In the genomic region with DNA sequence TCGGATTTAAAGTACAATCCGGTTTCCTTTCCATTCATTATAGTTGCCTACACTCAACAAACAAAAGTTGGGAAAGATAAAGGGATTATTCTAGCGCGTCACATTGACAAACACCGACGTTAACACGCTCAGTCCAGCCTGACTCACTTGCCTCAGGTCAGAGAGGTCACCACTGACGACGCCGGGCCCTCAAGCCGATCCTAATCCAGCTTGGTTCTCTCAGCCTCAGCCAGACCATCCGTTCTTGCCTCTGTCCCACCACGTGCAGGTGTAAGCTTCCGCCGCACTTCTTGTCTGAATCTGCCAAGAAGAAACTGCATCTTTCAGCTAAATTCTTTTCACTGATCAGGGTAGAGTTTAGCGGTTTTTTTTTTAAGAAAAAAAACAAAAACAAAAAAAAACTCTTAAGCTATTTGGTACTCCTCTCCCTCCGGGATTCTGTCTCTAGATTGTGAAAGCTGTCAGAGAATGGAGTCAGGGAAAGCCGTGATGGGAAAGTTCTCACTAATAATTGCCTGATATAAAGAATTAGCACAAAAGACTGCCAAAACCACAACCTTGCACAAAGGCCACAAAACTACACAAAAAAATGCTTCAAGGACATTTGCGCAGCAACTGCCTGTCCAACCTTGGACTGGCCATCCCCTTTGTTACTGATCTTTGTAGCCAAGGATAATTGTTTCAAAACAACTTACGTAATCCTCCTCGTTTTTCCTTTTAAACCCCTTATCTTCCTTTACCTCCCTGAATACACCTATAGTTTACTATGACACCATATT, we compare ENCODE assay signal across 8 cellular contexts. TPM values are rescaled to one million over a fixed set of nuclear protein-coding genes. Genes with fewer than 3 reads are reported as not detected.
A peak's percentile ranks its signal among the peaks of the same experiment; 100 is the strongest.
DNase-seq lines count a peak whose midpoint lies in the region; ATAC-seq and TF ChIP-seq lines count a peak whose summit lies in the region.

No MANE protein-coding gene starts in this region.

- intact Hi-C loops in CD8-positive, alpha-beta T cell (cut with DNase I, micrococcal nuclease): loop anchor here (1.0 to 2.0 kb wide), 2 partner anchors 26 to 71 kb away; partner anchors contain the start of genes DYNLT2 (in 1 of the 2) and ERMARD (in 1 of the 2)

- no peaks in the 10 kb centered on the region for H3K36me3 ChIP-seq in CD8-positive, alpha-beta T cell (ENCODE audit: insufficient read depth, low read length)
- H3K36me3 ChIP-seq in KOPT-K1 (ENCODE audit: insufficient read depth, low read length) (peaks cover 1% of the 10 kb centered on the region; the same call in 1 of the 2 replicates), gastroesophageal sphincter (no peaks in the 10 kb centered on the region), neural progenitor cell (no peaks in the 10 kb centered on the region)

- H3K4me1 ChIP-seq in CD8-positive, alpha-beta T cell (ENCODE audit: insufficient read depth, low read length): peaks cover 18% of the 10 kb centered on the region
- H3K4me1 ChIP-seq in gastroesophageal sphincter (peaks cover 4 to 35% (median 9%) of the 10 kb centered on the region in 3 donors), neural progenitor cell (peaks cover 31% of the 10 kb centered on the region)

- POLR2A ChIA-PET in CD8-positive, alpha-beta T cell (lab: Charles Lee): interaction anchor here (0.8 to 11.2 kb wide), 8 partner anchors 16 to 828 kb away, joined by 3 to 122 read pairs (median 6); partner anchors contain the start of genes C6orf120, DYNLT2, ERMARD and PSMB1

- H3K9me3 ChIP-seq in CD8-positive, alpha-beta T cell (ENCODE audit: low read length): no peaks in the 10 kb centered on the region
- H3K9me3 ChIP-seq in KOPT-K1 (ENCODE audit: insufficient read depth, low read length, poor library complexity, severe bottlenecking): no peaks in the 10 kb centered on the region
- no peaks in the 10 kb centered on the region for H3K9me3 ChIP-seq in gastroesophageal sphincter
- no peaks in the 10 kb centered on the region for H3K9me3 ChIP-seq in neural progenitor cell (ENCODE audit: low read depth)

- TF ChIP-seq POLR2A in gastroesophageal sphincter (IDR thresholded peaks at IDR 0.05): no peak

- no peaks in the 10 kb centered on the region for H3K9me3 Mint-ChIP-seq in CD8-positive, alpha-beta T cell
- no peaks in the 10 kb centered on the region for H3K9me3 Mint-ChIP-seq in activated T-cell treated with anti-CD3 and anti-CD28 coated beads, Interleukin-2, amount 50 U/mL, for 24 hours
- H3K9me3 Mint-ChIP-seq in neural progenitor cell: peaks cover 2% of the 10 kb centered on the region

- peak overlapping the region; percentile 88 for H3K4me3 Mint-ChIP-seq in CD8-positive, alpha-beta T cell
- peak overlapping the region; percentile 84 for H3K4me3 Mint-ChIP-seq in activated T-cell treated with anti-CD3 and anti-CD28 coated beads, Interleukin-2, amount 50 U/mL, for 24 hours
- H3K4me3 Mint-ChIP-seq in neural progenitor cell: peak overlapping the region; percentile 91

- H3K27ac ChIP-seq in CD8-positive, alpha-beta T cell (ENCODE audit: low read depth, low read length): peak overlapping the region; percentile 45
- peak overlapping the region; percentile 35 for H3K27ac ChIP-seq in KOPT-K1 (ENCODE audit: low read depth, low read length, poor library complexity, severe bottlenecking)
- H3K27ac ChIP-seq in gastroesophageal sphincter: peak overlapping the region; percentile 72 to 99 (median 98)
- H3K27ac ChIP-seq in neural progenitor cell: peak overlapping the region; percentile 98

- DNase-seq in CD8-positive, alpha-beta T cell: peak in 2 of 7 experiments; percentile 6 to 41
- DNase-seq in activated T-cell treated with anti-CD3 and anti-CD28 coated beads, Interleukin-2, amount 50 U/mL, for 24 hours: peak; percentile 56
- DNase-seq in neural progenitor cell (ENCODE audit: low spot score): peak; percentile 92
- no peak for DNase-seq in NCI-H187 (lab: John Stamatoyannopoulos, UW)
- DNase-seq in DMS153 treated with DMSO at 0.1 percent for 48 hours (lab: John Stamatoyannopoulos, UW; ENCODE audit: unreplicated experiment): no peak

- peak overlapping the region; percentile 61 for H3K4me3 ChIP-seq in CD8-positive, alpha-beta T cell (ENCODE audit: low read depth, low read length)
- H3K4me3 ChIP-seq in gastroesophageal sphincter (peak overlapping the region; percentile 53 to 84), neural progenitor cell (peak overlapping the region; percentile 67)

- no peak for ATAC-seq in CD8-positive, alpha-beta T cell
- ATAC-seq in gastroesophageal sphincter (peak; percentile 67), GM18517 (IDR thresholded peaks at IDR 0.05; ENCODE audit: unreplicated experiment) (no peak)

- TF ChIP-seq EP300 in gastroesophageal sphincter (IDR thresholded peaks at IDR 0.05): no peak

- H3K4me1 Mint-ChIP-seq in CD8-positive, alpha-beta T cell (ENCODE audit: low read depth): peaks cover 26% of the 10 kb centered on the region
- peaks cover 29% of the 10 kb centered on the region for H3K4me1 Mint-ChIP-seq in activated T-cell treated with anti-CD3 and anti-CD28 coated beads, Interleukin-2, amount 50 U/mL, for 24 hours (ENCODE audit: low read depth)
- H3K4me1 Mint-ChIP-seq in neural progenitor cell: peaks cover 34% of the 10 kb centered on the region

- CTCF ChIA-PET in CD8-positive, alpha-beta T cell (lab: Charles Lee): interaction anchor here (0.6 to 3.4 kb wide), 6 partner anchors 10 to 830 kb away, joined by 3 to 17 read pairs (median 4); no protein-coding TSS in a partner anchor

- 37 to 39% methylated on average over 13 to 19 of the region's 21 CpGs for WGBS in gastroesophageal sphincter (ENCODE audit: low coverage in 1 of 2), 2 donors

- H4K20me1 ChIP-seq in neural progenitor cell (ENCODE audit: low read depth): peaks cover 38% of the 10 kb centered on the region

- H2AFZ ChIP-seq in neural progenitor cell (replicated peaks): peak overlapping the region; percentile 80

- H3K27me3 ChIP-seq in CD8-positive, alpha-beta T cell (ENCODE audit: insufficient read depth, low read length): no peaks in the 10 kb centered on the region
- H3K27me3 ChIP-seq in gastroesophageal sphincter: no peaks in the 10 kb centered on the region
- H3K27me3 ChIP-seq in neural progenitor cell: no peaks in the 10 kb centered on the region

- no peak overlapping the region for H3K9ac ChIP-seq in neural progenitor cell

- H3K4me2 ChIP-seq in neural progenitor cell: peak overlapping the region; percentile 85

- peak overlapping the region; percentile 88 for H3K27ac Mint-ChIP-seq in CD8-positive, alpha-beta T cell
- H3K27ac Mint-ChIP-seq in activated T-cell treated with anti-CD3 and anti-CD28 coated beads, Interleukin-2, amount 50 U/mL, for 24 hours: peak overlapping the region; percentile 92
- H3K27ac Mint-ChIP-seq in neural progenitor cell: peak overlapping the region; percentile 98

- H3K36me3 Mint-ChIP-seq in CD8-positive, alpha-beta T cell: peaks cover 8% of the 10 kb centered on the region
- H3K36me3 Mint-ChIP-seq in activated T-cell treated with anti-CD3 and anti-CD28 coated beads, Interleukin-2, amount 50 U/mL, for 24 hours (ENCODE audit: low read depth): peaks cover 20% of the 10 kb centered on the region
- no peaks in the 10 kb centered on the region for H3K36me3 Mint-ChIP-seq in neural progenitor cell

- TF ChIP-seq CTCF in CD8-positive, alpha-beta T cell (IDR thresholded peaks at IDR 0.05): no peak
- TF ChIP-seq CTCF in gastroesophageal sphincter (IDR thresholded peaks at IDR 0.05) (no peak), neural progenitor cell (IDR thresholded peaks at IDR 0.05) (no peak)

- H3K27me3 Mint-ChIP-seq in CD8-positive, alpha-beta T cell (ENCODE audit: low read depth): no peaks in the 10 kb centered on the region
- no peaks in the 10 kb centered on the region for H3K27me3 Mint-ChIP-seq in activated T-cell treated with anti-CD3 and anti-CD28 coated beads, Interleukin-2, amount 50 U/mL, for 24 hours
- H3K27me3 Mint-ChIP-seq in neural progenitor cell (ENCODE audit: insufficient read depth, low read depth): peaks cover 11% of the 10 kb centered on the region

- H3F3A ChIP-seq in neural progenitor cell (ENCODE audit: low read depth): peaks cover 31% of the 10 kb centered on the region

- peaks cover 47% of the 10 kb centered on the region for H3K79me2 ChIP-seq in neural progenitor cell (ENCODE audit: low read depth)

RNA-seq across cellular contexts. Expression of gene PHF10, which starts 1.2 kb away (rescaled TPM):
- 10 to 100 TPM; 85.4 to 87.5 TPM for total RNA-seq in CD8-positive, alpha-beta T cell
- total RNA-seq in gastroesophageal sphincter (10 to 100 TPM; 72.3 to 92.9 (median 82.5) TPM), neural progenitor cell (ENCODE audit: low replicate concordance) (25.6 and 43.0 TPM in 2 replicates)

RNA-seq across cellular contexts. Expression of gene C6orf120, which starts 23.5 kb away (rescaled TPM):
- 10 to 100 TPM; 19.9 TPM for total RNA-seq in CD8-positive, alpha-beta T cell
- total RNA-seq in gastroesophageal sphincter (10 to 100 TPM; 31.9 to 38.8 (median 35.4) TPM), neural progenitor cell (ENCODE audit: low replicate concordance) (38.8 and 42.4 TPM in 2 replicates)

RNA-seq across cellular contexts. Expression of gene WDR27, which starts 23.6 kb away (rescaled TPM):
- 10 to 100 TPM; 18.5 to 19.2 TPM for total RNA-seq in CD8-positive, alpha-beta T cell
- total RNA-seq in gastroesophageal sphincter: 10 to 100 TPM in 3 of 4 donors, 1 to 10 TPM in 1; 10.0 to 35.0 (median 20.7) TPM
- 69.0 and 89.0 TPM in 2 replicates for total RNA-seq in neural progenitor cell (ENCODE audit: low replicate concordance)

RNA-seq across cellular contexts. Expression of gene DYNLT2, which starts 25.9 kb away (rescaled TPM):
- total RNA-seq in CD8-positive, alpha-beta T cell: 1 to 10 TPM; 3.6 to 3.7 TPM
- total RNA-seq in gastroesophageal sphincter: 1 to 10 TPM in 3 of 4 donors, under 1 TPM in 1; 0.74 to 3.1 (median 1.4) TPM
- total RNA-seq in neural progenitor cell (ENCODE audit: low replicate concordance): 3.3 and 4.7 TPM in 2 replicates

RNA-seq across cellular contexts. Expression of gene ERMARD, which starts 26.0 kb away (rescaled TPM):
- total RNA-seq in CD8-positive, alpha-beta T cell: 10 to 100 TPM; 21.2 to 23.2 TPM
- total RNA-seq in gastroesophageal sphincter (10 to 100 TPM; 14.3 to 31.9 (median 16.8) TPM), neural progenitor cell (ENCODE audit: low replicate concordance) (23.9 and 31.4 TPM in 2 replicates)

Comparison
In these comparisons a context has a peak if more than half of its experiments do, and no peak if none do; other contexts are left out.
1. DNase-seq: peak in activated T-cell treated with anti-CD3 and anti-CD28 coated beads, Interleukin-2, amount 50 U/mL, for 24 hours (single experiment) and neural progenitor cell (single experiment); none in NCI-H187 (0 of 2) and DMS153 treated with DMSO at 0.1 percent for 48 hours (single experiment).
2. H3K27ac ChIP-seq: peak in every context shown above with its lines; median percentile 98 in neural progenitor cell; 98 in gastroesophageal sphincter; 45 in CD8-positive, alpha-beta T cell; 35 in KOPT-K1.
3. Peak in every context shown above with its lines, with median percentiles within 50 percentile points of each other: H3K4me3 ChIP-seq, H3K27ac Mint-ChIP-seq and H3K4me3 Mint-ChIP-seq.